15 cellular contexts compared by ENCODE assay signal in genomic region chr3:13391308-13391707, GRCh38. TPM values are rescaled to one million over a fixed set of nuclear protein-coding genes. Genes with fewer than 3 reads are reported as not detected.
DNase-seq lines count a peak whose midpoint lies in the region; ATAC-seq and TF ChIP-seq lines count a peak whose summit lies in the region.
"Had no signal": no experiment of that assay in that cellular context is flagged by ENCODE, and none has a peak within 500 bp of the region (broad histone marks: within the 10 kb centered on the region; RNA-seq: fewer than 3 reads in every experiment).

No MANE protein-coding gene starts in this region.

- H3K36me3 ChIP-seq in upper lobe of right lung = peaks cover 19% of the 10 kb centered on the region
- no peaks in the 10 kb centered on the region for H3K36me3 ChIP-seq in breast epithelium
- H3K36me3 ChIP-seq: ascending aorta had no signal

- no peak overlapping the region for H3K4me3 Mint-ChIP-seq in chondrocyte (ENCODE audit: unreplicated experiment)
- H3K4me3 Mint-ChIP-seq: IgD-negative memory B cell; stimulated activated naive CD8-positive, alpha-beta T cell treated with anti-CD3 and anti-CD28 coated beads, Interleukin-15, Interleukin-2, amounts not matched to agents 100 ng/mL and 50 ng/mL, for 24 hours had no signal

- TF ChIP-seq CTCF in chondrocyte (IDR thresholded peaks at IDR 0.05) (peak; percentile 43), upper lobe of right lung (IDR thresholded peaks at IDR 0.05) (peak; percentile 11), breast epithelium (IDR thresholded peaks at IDR 0.05) (no peak)

- intact Hi-C loops in upper lobe of right lung (cut with DNase I) (no loop called here), breast epithelium (cut with DNase I; ENCODE audit: low total_unique reads) (no loop called here), left ventricle myocardium superior (cut with micrococcal nuclease) (no loop called here)

- no peak overlapping the region for H3K4me3 ChIP-seq in upper lobe of right lung
- no peak overlapping the region for H3K4me3 ChIP-seq in breast epithelium
- H3K4me3 ChIP-seq: ascending aorta had no signal

- ATAC-seq in upper lobe of right lung (no peak), left ventricle myocardium superior (no peak)
- ATAC-seq: activated CD4-positive, CD25-positive, alpha-beta regulatory T cell treated with anti-CD3 and anti-CD28 coated beads, Interleukin-2, amount 50 U/mL, for 24 hours had no signal

- H3K27me3 ChIP-seq in upper lobe of right lung (no peaks in the 10 kb centered on the region), breast epithelium (no peaks in the 10 kb centered on the region)
- H3K27me3 ChIP-seq: ascending aorta had no signal

- no peaks in the 10 kb centered on the region for H3K9me3 ChIP-seq in upper lobe of right lung
- H3K9me3 ChIP-seq in breast epithelium = no peaks in the 10 kb centered on the region
- H3K9me3 ChIP-seq: ascending aorta had no signal

- H3K27ac ChIP-seq in upper lobe of right lung (no peak overlapping the region), breast epithelium (no peak overlapping the region)
- H3K27ac ChIP-seq: ascending aorta, epithelial cell of prostate had no signal

- peak; percentile 32 for DNase-seq in stimulated activated CD4-positive, alpha-beta T cell treated with anti-CD3 and anti-CD28 coated beads, Interleukin-15, amount 100 ng/mL, for 24 hours
- no peak for DNase-seq in stimulated activated CD4-positive, alpha-beta T cell treated with anti-CD3 and anti-CD28 coated beads, Interleukin-12 subunit alpha, Interleukin-12 subunit beta, amount 100 ng/mL, for 4 hours
- DNase-seq in activated CD4-positive, alpha-beta T cell treated with anti-CD3 and anti-CD28 coated beads for 1 hour = peak; percentile 14
- DNase-seq in chondrocyte (ENCODE audit: low spot score) (no peak), upper lobe of right lung (no peak), superior temporal gyrus (ENCODE audit: extremely low spot score) (no peak), breast epithelium (ENCODE audit: low spot score in 2 of 2) (no peak), left ventricle myocardium superior (no peak)
- DNase-seq: GDM1, SHP77 had no signal

- H3K27me3 Mint-ChIP-seq in chondrocyte (ENCODE audit: low read depth) = peaks cover under 1% of the 10 kb centered on the region
- H3K27me3 Mint-ChIP-seq: IgD-negative memory B cell; stimulated activated naive CD8-positive, alpha-beta T cell treated with anti-CD3 and anti-CD28 coated beads, Interleukin-15, Interleukin-2, amounts not matched to agents 100 ng/mL and 50 ng/mL, for 24 hours had no signal

- TF ChIP-seq POLR2A in breast epithelium (IDR thresholded peaks at IDR 0.05) = no peak

- H3K9me3 Mint-ChIP-seq in chondrocyte (ENCODE audit: low read depth) = no peaks in the 10 kb centered on the region
- H3K9me3 Mint-ChIP-seq: IgD-negative memory B cell; stimulated activated naive CD8-positive, alpha-beta T cell treated with anti-CD3 and anti-CD28 coated beads, Interleukin-15, Interleukin-2, amounts not matched to agents 100 ng/mL and 50 ng/mL, for 24 hours had no signal

- H3K27ac Mint-ChIP-seq in chondrocyte (ENCODE audit: unreplicated experiment) = no peak overlapping the region
- H3K27ac Mint-ChIP-seq: stimulated activated naive CD8-positive, alpha-beta T cell treated with anti-CD3 and anti-CD28 coated beads, Interleukin-15, Interleukin-2, amounts not matched to agents 100 ng/mL and 50 ng/mL, for 24 hours had no signal

- no peaks in the 10 kb centered on the region for H3K36me3 Mint-ChIP-seq in chondrocyte (ENCODE audit: low read depth)

- H3K4me1 ChIP-seq in upper lobe of right lung (no peaks in the 10 kb centered on the region), breast epithelium (no peaks in the 10 kb centered on the region)
- H3K4me1 ChIP-seq: ascending aorta had no signal

- H3K4me1 Mint-ChIP-seq in chondrocyte (ENCODE audit: low read depth) = no peaks in the 10 kb centered on the region

RNA-seq across cellular contexts. Expression of gene NUP210, which starts 28.8 kb away (rescaled TPM):
- total RNA-seq in chondrocyte (0.72 to 1.3 TPM (median 0.82 TPM) in 3 replicates), upper lobe of right lung (19.8 TPM), breast epithelium (10 to 100 TPM in 2 of 3 donors, 1 to 10 TPM in 1; 2.2 to 15.2 (median 14.7) TPM), left ventricle myocardium superior (3.9 TPM)

Comparison
In these comparisons a context has a peak if more than half of its experiments do, and no peak if none do; other contexts are left out.
1. DNase-seq: peak in stimulated activated CD4-positive, alpha-beta T cell treated with anti-CD3 and anti-CD28 coated beads, Interleukin-15, amount 100 ng/mL, for 24 hours (single experiment) and activated CD4-positive, alpha-beta T cell treated with anti-CD3 and anti-CD28 coated beads for 1 hour (single experiment); none in stimulated activated CD4-positive, alpha-beta T cell treated with anti-CD3 and anti-CD28 coated beads, Interleukin-12 subunit alpha, Interleukin-12 subunit beta, amount 100 ng/mL, for 4 hours (single experiment), chondrocyte (single experiment), upper lobe of right lung (single experiment), superior temporal gyrus (single experiment), breast epithelium (0 of 2) and left ventricle myocardium superior (single experiment).
2. CTCF ChIP-seq: peak in chondrocyte (single experiment) and upper lobe of right lung (single experiment); none in breast epithelium (0 of 3).